In genomic region chr22:36510384-36510783, GRCh38 we compare ENCODE assay signal across 12 cellular contexts. TPM values are rescaled to one million over a fixed set of nuclear protein-coding genes. Genes with fewer than 3 reads are reported as not detected.
A peak's percentile ranks its signal among the peaks of the same experiment; 100 is the strongest.
DNase-seq lines count a peak whose midpoint lies in the region; ATAC-seq, FAIRE-seq and TF ChIP-seq lines count a peak whose summit lies in the region.
"Had no signal": no experiment of that assay in that cellular context is flagged by ENCODE, and none has a peak within 500 bp of the region (broad histone marks: within the 10 kb centered on the region; RNA-seq: fewer than 3 reads in every experiment).

No MANE protein-coding gene starts in this region.

- H3K27me3 ChIP-seq in foreskin keratinocyte = no peaks in the 10 kb centered on the region
- H3K27me3 ChIP-seq: cardiac muscle cell had no signal

- no peaks in the 10 kb centered on the region for H3K9me3 ChIP-seq in SK-N-MC (ENCODE audit: low read depth, low read length)
- no peaks in the 10 kb centered on the region for H3K9me3 ChIP-seq in kidney (ENCODE audit: control insufficient read depth in 1 of 2, low read length in 2 of 2)

- peaks cover 0 to 9% of the 10 kb centered on the region in 2 donors for H3K4me1 ChIP-seq in kidney (ENCODE audit: control insufficient read depth in 1 of 2, insufficient read depth in 1 of 2, low read depth in 1 of 2, low read length in 2 of 2)
- peaks cover 4% of the 10 kb centered on the region for H3K4me1 ChIP-seq in foreskin keratinocyte

- intact Hi-C loops in kidney (cut with DNase I) = no loop called here

- ATAC-seq in foreskin keratinocyte = no peak
- ATAC-seq: Panc1 had no signal

- H3K9ac ChIP-seq in SK-N-MC (ENCODE audit: insufficient read length) = no peak overlapping the region
- H3K9ac ChIP-seq in kidney (ENCODE audit: low read length in 2 of 2) = no peak overlapping the region

- peak; percentile 3 for DNase-seq in AG10803 (ENCODE audit: low read depth)
- no peak for DNase-seq in HEK293T (ENCODE audit: extremely low spot score)
- DNase-seq in SK-N-MC (ENCODE audit: low read depth, low spot score) = no peak
- DNase-seq in kidney = peak; percentile 49
- DNase-seq in NCI-H526 treated with DMSO at 0.1 percent for 48 hours (lab: John Stamatoyannopoulos, UW) = no peak
- DNase-seq in SW 1271 (lab: John Stamatoyannopoulos, UW) = no peak
- DNase-seq in DMS79 treated with DMSO at 0.1 percent for 48 hours (lab: John Stamatoyannopoulos, UW) = no peak
- DNase-seq in foreskin keratinocyte = no peak
- DNase-seq: activated B cell treated with CpG ODN at 0.5 μM for 24 hours; stimulated activated CD4-positive, alpha-beta T cell treated with anti-CD3 and anti-CD28 coated beads, Interleukin-12 subunit alpha, Interleukin-12 subunit beta, amount 100 ng/mL, for 4 hours had no signal

- CTCF ChIA-PET in HEK293T (lab: Yijun Ruan, JAX) = interaction anchor here (0.6 to 1.7 kb wide), 6 partner anchors 11 to 489 kb away, joined by 3 to 8 read pairs (median 3); no protein-coding TSS in a partner anchor

- H3K4me3 ChIP-seq in AG10803 (ENCODE audit: low read length) (no peak overlapping the region), SK-N-MC (no peak overlapping the region), kidney (ENCODE audit: low read length in 2 of 2) (no peak overlapping the region)
- H3K4me3 ChIP-seq: cardiac muscle cell had no signal

- POLR2A ChIA-PET in HEK293T (lab: Yijun Ruan, JAX) = interaction anchor here (1.2 to 2.8 kb wide), 5 partner anchors 13 to 266 kb away, joined by 3 to 22 read pairs (median 10); partner anchors contain the start of genes EIF3D, IFT27 and TXN2

- H3K36me3 ChIP-seq in SK-N-MC (ENCODE audit: insufficient read depth, low read length) (peaks cover 53% of the 10 kb centered on the region), kidney (ENCODE audit: control insufficient read depth in 1 of 2, insufficient read depth in 2 of 2, low read length in 2 of 2) (peaks cover 32 to 38% of the 10 kb centered on the region in 2 donors)

- no peak for FAIRE-seq in kidney (lab: Jason Lieb, UNC)

- H3K27ac ChIP-seq in SK-N-MC (0 out of 2 replicates have a peak overlapping the region, but pooled peaks have one; percentile 37), kidney (ENCODE audit: low read depth in 2 of 2, low read length in 2 of 2) (no peak overlapping the region), foreskin keratinocyte (no peak overlapping the region)
- H3K27ac ChIP-seq: cardiac muscle cell had no signal

- TF ChIP-seq CTCF in AG10803 (conservative IDR thresholded peaks at IDR 0.05; ENCODE audit: low read length) = no peak
- no peak for TF ChIP-seq CTCF in kidney (IDR thresholded peaks at IDR 0.05; ENCODE audit: borderline replicate concordance, extremely low read depth, insufficient read depth)
- no peak for TF ChIP-seq CTCF in foreskin keratinocyte (conservative IDR thresholded peaks at IDR 0.05)

TF ChIP-seq in HEK293T, 16 proteins besides CTCF, POLR2A, EP300 and RAD21:
- TF ChIP-seq ZNF384 (IDR thresholded peaks at IDR 0.05) (peak; percentile 64; the same call in 1 of the 2 replicates), SP1 (IDR thresholded peaks at IDR 0.05) (no peak), PKNOX1 (IDR thresholded peaks at IDR 0.05) (peak; percentile 42; the same call in 1 of the 2 replicates), HDGF (IDR thresholded peaks at IDR 0.05; ENCODE audit: borderline replicate concordance) (no peak), CTBP1 (IDR thresholded peaks at IDR 0.05; ENCODE audit: borderline replicate concordance) (no peak)

RNA-seq across cellular contexts. Expression of gene FOXRED2, which starts 3.5 kb away (rescaled TPM):
- total RNA-seq in kidney (8.5 TPM), foreskin keratinocyte (5.7 and 6.2 TPM in 2 replicates)
- polyA plus RNA-seq in kidney (ENCODE audit: insufficient read depth, low read depth, low replicate concordance) (6.5 TPM), foreskin keratinocyte (2.5 and 3.2 TPM in 2 replicates)

RNA-seq across cellular contexts. Expression of gene EIF3D, which starts 18.6 kb away (rescaled TPM):
- total RNA-seq in kidney (140 TPM), foreskin keratinocyte (264 and 268 TPM in 2 replicates)
- polyA plus RNA-seq in kidney (ENCODE audit: insufficient read depth, low read depth, low replicate concordance) (129 TPM), foreskin keratinocyte (258 and 261 TPM in 2 replicates)

RNA-seq across cellular contexts. Expression of gene TXN2, which starts 28.9 kb away (rescaled TPM):
- 72.8 TPM for total RNA-seq in kidney
- polyA plus RNA-seq in kidney (ENCODE audit: insufficient read depth, low read depth, low replicate concordance) = 194 TPM
- 27.6 and 37.6 TPM in 2 replicates for total RNA-seq in foreskin keratinocyte
- polyA plus RNA-seq in foreskin keratinocyte = 89.9 and 92.2 TPM in 2 replicates

Comparison
In these comparisons a context has a peak if more than half of its experiments do, and no peak if none do; other contexts are left out.
1. DNase-seq: peak in AG10803 (single experiment) and kidney (single experiment); none in HEK293T (single experiment), SK-N-MC (single experiment), NCI-H526 treated with DMSO at 0.1 percent for 48 hours (single experiment), SW 1271 (0 of 2), DMS79 treated with DMSO at 0.1 percent for 48 hours (single experiment) and foreskin keratinocyte (0 of 2).